In the genomic region with DNA sequence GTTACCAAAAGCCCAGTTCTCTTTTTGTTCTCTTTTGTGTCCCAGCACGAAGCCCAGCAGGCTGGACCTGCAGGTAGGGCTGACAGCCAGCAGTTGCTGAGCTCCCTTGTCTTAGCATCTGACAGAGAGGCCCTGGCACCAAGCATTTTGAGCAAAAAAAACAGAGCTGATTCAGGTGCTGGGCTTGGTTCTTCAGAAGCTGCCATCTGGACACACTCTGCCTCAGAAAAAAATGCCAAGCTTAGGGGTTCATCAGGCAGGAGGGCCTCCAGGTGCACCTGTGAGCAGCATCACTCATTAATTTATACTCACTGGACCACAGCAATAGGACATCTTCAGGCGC, we compare ENCODE assay signal across 18 cellular contexts.
"Had no signal": no experiment of that assay in that cellular context is flagged by ENCODE, and none has a peak within 500 bp of the region (broad histone marks: within the 10 kb centered on the region; RNA-seq: fewer than 3 reads in every experiment).

No MANE protein-coding gene starts in this region.

- H3K27me3 Mint-ChIP-seq: activated naive CD8-positive, alpha-beta T cell; central memory CD8-positive, alpha-beta T cell had no signal

- H3K4me1 Mint-ChIP-seq: brain; central memory CD8-positive, alpha-beta T cell; immature natural killer cell had no signal

- H3K4me1 ChIP-seq: lower lobe of right lung, psoas muscle, right lobe of liver, suprapubic skin, upper lobe of right lung had no signal

- H3K27ac Mint-ChIP-seq: activated naive CD8-positive, alpha-beta T cell; immature natural killer cell had no signal

- H3K9me3 ChIP-seq: lower lobe of right lung, psoas muscle, right lobe of liver, suprapubic skin, upper lobe of right lung had no signal

- ATAC-seq: lower lobe of right lung, psoas muscle, right lobe of liver, upper lobe of right lung had no signal

- H3K27me3 ChIP-seq: right lobe of liver, suprapubic skin, upper lobe of right lung had no signal

- DNase-seq: activated CD4-positive, alpha-beta T cell treated with anti-CD3 and anti-CD28 coated beads, Interleukin-2, amount 50 U/mL, for 4 hours; activated CD4-positive, CD25-positive, alpha-beta regulatory T cell treated with anti-CD3 and anti-CD28 coated beads, Interleukin-2, amount 50 U/mL, for 72 hours; activated effector memory CD4-positive, alpha-beta T cell treated with Interleukin-2 at 50 U/mL for 16 hours; activated T-cell treated with anti-CD3 and anti-CD28 coated beads, Interleukin-2, amount 50 U/mL, for 1 hour; immature natural killer cell; lower lobe of right lung; occipital lobe; psoas muscle; right lobe of liver; stimulated activated CD4-positive, alpha-beta T cell treated with anti-CD3 and anti-CD28 coated beads, Interleukin-1b, Interleukin-23, amount 100 ng/mL, for 48 hours; stimulated activated naive CD4-positive, alpha-beta T cell; T-helper 9 cell; upper lobe of right lung had no signal

- H3K4me3 ChIP-seq: lower lobe of right lung, psoas muscle, right lobe of liver, suprapubic skin, upper lobe of right lung had no signal

- H3K27ac ChIP-seq: lower lobe of right lung, psoas muscle, right lobe of liver, suprapubic skin, upper lobe of right lung had no signal

- H3K4me3 Mint-ChIP-seq: activated naive CD8-positive, alpha-beta T cell; brain; central memory CD8-positive, alpha-beta T cell; immature natural killer cell; mesothelial cell of epicardium had no signal

- H3K36me3 ChIP-seq: lower lobe of right lung, right lobe of liver, suprapubic skin, upper lobe of right lung had no signal
